In the genomic region with DNA sequence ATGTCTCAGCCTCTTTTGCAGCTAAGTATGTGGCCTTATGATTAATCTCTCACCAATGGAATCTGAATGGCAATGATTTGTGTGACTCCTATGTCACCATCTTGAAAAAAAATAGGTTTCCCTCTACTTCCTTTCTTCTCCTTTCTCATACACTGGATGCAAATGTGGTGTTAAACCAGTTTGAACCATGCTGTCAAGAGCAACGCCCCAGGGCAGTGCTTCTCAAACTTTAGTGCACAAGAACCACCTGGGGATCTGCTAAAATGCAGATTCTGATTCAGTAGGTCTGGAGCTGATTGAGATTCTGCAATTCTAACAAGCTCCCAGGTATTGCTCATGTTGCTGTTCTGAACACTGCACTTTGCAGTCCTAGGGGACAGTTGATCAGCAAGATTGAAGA, we compare ENCODE assay signal across 2 cellular contexts.
TF ChIP-seq lines count a peak whose summit lies in the region.

No MANE protein-coding gene starts in this region.

TF ChIP-seq in GM23338, 12 proteins besides CTCF, POLR2A, EP300 and RAD21 (continued from another document):
- TF ChIP-seq POLR2AphosphoS5 (IDR thresholded peaks at IDR 0.05; ENCODE audit: low read depth) (no peak), NANOG (IDR thresholded peaks at IDR 0.05; ENCODE audit: borderline replicate concordance) (no peak)

TF ChIP-seq in H1, 55 proteins besides CTCF, POLR2A, EP300 and RAD21 (continued from another document):
- TF ChIP-seq, protein P1, sequence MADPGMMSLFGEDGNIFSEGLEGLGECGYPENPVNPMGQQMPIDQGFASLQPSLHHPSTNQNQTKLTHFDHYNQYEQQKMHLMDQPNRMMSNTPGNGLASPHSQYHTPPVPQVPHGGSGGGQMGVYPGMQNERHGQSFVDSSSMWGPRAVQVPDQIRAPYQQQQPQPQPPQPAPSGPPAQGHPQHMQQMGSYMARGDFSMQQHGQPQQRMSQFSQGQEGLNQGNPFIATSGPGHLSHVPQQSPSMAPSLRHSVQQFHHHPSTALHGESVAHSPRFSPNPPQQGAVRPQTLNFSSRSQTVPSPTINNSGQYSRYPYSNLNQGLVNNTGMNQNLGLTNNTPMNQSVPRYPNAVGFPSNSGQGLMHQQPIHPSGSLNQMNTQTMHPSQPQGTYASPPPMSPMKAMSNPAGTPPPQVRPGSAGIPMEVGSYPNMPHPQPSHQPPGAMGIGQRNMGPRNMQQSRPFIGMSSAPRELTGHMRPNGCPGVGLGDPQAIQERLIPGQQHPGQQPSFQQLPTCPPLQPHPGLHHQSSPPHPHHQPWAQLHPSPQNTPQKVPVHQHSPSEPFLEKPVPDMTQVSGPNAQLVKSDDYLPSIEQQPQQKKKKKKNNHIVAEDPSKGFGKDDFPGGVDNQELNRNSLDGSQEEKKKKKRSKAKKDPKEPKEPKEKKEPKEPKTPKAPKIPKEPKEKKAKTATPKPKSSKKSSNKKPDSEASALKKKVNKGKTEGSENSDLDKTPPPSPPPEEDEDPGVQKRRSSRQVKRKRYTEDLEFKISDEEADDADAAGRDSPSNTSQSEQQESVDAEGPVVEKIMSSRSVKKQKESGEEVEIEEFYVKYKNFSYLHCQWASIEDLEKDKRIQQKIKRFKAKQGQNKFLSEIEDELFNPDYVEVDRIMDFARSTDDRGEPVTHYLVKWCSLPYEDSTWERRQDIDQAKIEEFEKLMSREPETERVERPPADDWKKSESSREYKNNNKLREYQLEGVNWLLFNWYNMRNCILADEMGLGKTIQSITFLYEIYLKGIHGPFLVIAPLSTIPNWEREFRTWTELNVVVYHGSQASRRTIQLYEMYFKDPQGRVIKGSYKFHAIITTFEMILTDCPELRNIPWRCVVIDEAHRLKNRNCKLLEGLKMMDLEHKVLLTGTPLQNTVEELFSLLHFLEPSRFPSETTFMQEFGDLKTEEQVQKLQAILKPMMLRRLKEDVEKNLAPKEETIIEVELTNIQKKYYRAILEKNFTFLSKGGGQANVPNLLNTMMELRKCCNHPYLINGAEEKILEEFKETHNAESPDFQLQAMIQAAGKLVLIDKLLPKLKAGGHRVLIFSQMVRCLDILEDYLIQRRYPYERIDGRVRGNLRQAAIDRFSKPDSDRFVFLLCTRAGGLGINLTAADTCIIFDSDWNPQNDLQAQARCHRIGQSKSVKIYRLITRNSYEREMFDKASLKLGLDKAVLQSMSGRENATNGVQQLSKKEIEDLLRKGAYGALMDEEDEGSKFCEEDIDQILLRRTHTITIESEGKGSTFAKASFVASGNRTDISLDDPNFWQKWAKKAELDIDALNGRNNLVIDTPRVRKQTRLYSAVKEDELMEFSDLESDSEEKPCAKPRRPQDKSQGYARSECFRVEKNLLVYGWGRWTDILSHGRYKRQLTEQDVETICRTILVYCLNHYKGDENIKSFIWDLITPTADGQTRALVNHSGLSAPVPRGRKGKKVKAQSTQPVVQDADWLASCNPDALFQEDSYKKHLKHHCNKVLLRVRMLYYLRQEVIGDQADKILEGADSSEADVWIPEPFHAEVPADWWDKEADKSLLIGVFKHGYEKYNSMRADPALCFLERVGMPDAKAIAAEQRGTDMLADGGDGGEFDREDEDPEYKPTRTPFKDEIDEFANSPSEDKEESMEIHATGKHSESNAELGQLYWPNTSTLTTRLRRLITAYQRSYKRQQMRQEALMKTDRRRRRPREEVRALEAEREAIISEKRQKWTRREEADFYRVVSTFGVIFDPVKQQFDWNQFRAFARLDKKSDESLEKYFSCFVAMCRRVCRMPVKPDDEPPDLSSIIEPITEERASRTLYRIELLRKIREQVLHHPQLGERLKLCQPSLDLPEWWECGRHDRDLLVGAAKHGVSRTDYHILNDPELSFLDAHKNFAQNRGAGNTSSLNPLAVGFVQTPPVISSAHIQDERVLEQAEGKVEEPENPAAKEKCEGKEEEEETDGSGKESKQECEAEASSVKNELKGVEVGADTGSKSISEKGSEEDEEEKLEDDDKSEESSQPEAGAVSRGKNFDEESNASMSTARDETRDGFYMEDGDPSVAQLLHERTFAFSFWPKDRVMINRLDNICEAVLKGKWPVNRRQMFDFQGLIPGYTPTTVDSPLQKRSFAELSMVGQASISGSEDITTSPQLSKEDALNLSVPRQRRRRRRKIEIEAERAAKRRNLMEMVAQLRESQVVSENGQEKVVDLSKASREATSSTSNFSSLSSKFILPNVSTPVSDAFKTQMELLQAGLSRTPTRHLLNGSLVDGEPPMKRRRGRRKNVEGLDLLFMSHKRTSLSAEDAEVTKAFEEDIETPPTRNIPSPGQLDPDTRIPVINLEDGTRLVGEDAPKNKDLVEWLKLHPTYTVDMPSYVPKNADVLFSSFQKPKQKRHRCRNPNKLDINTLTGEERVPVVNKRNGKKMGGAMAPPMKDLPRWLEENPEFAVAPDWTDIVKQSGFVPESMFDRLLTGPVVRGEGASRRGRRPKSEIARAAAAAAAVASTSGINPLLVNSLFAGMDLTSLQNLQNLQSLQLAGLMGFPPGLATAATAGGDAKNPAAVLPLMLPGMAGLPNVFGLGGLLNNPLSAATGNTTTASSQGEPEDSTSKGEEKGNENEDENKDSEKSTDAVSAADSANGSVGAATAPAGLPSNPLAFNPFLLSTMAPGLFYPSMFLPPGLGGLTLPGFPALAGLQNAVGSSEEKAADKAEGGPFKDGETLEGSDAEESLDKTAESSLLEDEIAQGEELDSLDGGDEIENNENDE (IDR thresholded peaks at IDR 0.05; ENCODE audit: insufficient replicate concordance, low read length) = no peak
